ENCODE assay signal across 1 cellular context in the genomic region with DNA sequence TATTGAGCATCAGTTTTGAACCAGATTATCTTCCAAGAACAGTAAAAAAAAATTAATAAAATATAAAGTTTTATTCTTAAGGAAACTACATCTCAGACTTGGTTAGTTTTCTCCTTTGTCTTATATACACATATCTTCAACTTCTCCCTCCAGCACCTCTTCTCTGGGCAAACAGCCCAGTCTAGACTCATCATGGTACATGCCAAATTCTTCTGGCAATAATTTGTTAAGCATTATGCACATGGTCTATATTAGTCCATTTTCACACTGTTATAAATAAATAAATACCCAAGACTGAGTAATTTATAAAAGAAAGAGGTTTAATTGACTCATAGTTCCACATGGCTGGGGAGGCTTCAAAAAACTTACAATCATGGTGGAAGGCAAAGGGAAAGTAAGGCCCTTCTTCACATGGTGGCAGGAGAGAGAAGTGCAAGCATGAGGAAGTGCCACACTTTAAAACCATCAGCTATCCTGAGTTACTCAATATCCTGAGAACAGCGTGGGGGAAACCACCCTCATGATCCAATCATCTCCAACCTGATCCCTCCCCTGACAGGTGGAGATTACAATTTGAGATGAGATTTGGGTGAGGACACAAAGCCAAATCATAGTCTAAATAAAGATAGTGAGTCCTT.
TF ChIP-seq lines count a peak whose summit lies in the region.

No MANE protein-coding gene starts in this region.

TF ChIP-seq in WTC11, 78 proteins besides CTCF, POLR2A, EP300 and RAD21 (continued from another document):
- TF ChIP-seq, protein P1, sequence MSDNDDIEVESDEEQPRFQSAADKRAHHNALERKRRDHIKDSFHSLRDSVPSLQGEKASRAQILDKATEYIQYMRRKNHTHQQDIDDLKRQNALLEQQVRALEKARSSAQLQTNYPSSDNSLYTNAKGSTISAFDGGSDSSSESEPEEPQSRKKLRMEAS (CRISPR knock-in tag; IDR thresholded peaks at IDR 0.05) = no peak
- no peak for TF ChIP-seq FOXP1 (CRISPR knock-in tag; IDR thresholded peaks at IDR 0.05; ENCODE audit: borderline replicate concordance)
- no peak for TF ChIP-seq SMAD3 (CRISPR knock-in tag; IDR thresholded peaks at IDR 0.05; ENCODE audit: borderline replicate concordance)
- TF ChIP-seq ZNF232 (CRISPR knock-in tag; IDR thresholded peaks at IDR 0.05) = no peak
- no peak for TF ChIP-seq TCF7 (CRISPR knock-in tag; IDR thresholded peaks at IDR 0.05; ENCODE audit: low read depth)
- TF ChIP-seq, protein P2, sequence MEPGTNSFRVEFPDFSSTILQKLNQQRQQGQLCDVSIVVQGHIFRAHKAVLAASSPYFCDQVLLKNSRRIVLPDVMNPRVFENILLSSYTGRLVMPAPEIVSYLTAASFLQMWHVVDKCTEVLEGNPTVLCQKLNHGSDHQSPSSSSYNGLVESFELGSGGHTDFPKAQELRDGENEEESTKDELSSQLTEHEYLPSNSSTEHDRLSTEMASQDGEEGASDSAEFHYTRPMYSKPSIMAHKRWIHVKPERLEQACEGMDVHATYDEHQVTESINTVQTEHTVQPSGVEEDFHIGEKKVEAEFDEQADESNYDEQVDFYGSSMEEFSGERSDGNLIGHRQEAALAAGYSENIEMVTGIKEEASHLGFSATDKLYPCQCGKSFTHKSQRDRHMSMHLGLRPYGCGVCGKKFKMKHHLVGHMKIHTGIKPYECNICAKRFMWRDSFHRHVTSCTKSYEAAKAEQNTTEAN (CRISPR knock-in tag; IDR thresholded peaks at IDR 0.05) = no peak
- TF ChIP-seq, protein P3, sequence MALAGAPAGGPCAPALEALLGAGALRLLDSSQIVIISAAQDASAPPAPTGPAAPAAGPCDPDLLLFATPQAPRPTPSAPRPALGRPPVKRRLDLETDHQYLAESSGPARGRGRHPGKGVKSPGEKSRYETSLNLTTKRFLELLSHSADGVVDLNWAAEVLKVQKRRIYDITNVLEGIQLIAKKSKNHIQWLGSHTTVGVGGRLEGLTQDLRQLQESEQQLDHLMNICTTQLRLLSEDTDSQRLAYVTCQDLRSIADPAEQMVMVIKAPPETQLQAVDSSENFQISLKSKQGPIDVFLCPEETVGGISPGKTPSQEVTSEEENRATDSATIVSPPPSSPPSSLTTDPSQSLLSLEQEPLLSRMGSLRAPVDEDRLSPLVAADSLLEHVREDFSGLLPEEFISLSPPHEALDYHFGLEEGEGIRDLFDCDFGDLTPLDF (CRISPR knock-in tag; IDR thresholded peaks at IDR 0.05) = no peak
- TF ChIP-seq ATF1 (CRISPR knock-in tag; IDR thresholded peaks at IDR 0.05) = no peak
- no peak for TF ChIP-seq NR3C1 (CRISPR knock-in tag; conservative IDR thresholded peaks at IDR 0.05; ENCODE audit: low read depth)
- TF ChIP-seq TEAD4 (CRISPR knock-in tag; IDR thresholded peaks at IDR 0.05) = no peak
- TF ChIP-seq, protein P4, sequence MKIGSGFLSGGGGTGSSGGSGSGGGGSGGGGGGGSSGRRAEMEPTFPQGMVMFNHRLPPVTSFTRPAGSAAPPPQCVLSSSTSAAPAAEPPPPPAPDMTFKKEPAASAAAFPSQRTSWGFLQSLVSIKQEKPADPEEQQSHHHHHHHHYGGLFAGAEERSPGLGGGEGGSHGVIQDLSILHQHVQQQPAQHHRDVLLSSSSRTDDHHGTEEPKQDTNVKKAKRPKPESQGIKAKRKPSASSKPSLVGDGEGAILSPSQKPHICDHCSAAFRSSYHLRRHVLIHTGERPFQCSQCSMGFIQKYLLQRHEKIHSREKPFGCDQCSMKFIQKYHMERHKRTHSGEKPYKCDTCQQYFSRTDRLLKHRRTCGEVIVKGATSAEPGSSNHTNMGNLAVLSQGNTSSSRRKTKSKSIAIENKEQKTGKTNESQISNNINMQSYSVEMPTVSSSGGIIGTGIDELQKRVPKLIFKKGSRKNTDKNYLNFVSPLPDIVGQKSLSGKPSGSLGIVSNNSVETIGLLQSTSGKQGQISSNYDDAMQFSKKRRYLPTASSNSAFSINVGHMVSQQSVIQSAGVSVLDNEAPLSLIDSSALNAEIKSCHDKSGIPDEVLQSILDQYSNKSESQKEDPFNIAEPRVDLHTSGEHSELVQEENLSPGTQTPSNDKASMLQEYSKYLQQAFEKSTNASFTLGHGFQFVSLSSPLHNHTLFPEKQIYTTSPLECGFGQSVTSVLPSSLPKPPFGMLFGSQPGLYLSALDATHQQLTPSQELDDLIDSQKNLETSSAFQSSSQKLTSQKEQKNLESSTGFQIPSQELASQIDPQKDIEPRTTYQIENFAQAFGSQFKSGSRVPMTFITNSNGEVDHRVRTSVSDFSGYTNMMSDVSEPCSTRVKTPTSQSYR (CRISPR knock-in tag; IDR thresholded peaks at IDR 0.05) = no peak
- TF ChIP-seq, protein P5, sequence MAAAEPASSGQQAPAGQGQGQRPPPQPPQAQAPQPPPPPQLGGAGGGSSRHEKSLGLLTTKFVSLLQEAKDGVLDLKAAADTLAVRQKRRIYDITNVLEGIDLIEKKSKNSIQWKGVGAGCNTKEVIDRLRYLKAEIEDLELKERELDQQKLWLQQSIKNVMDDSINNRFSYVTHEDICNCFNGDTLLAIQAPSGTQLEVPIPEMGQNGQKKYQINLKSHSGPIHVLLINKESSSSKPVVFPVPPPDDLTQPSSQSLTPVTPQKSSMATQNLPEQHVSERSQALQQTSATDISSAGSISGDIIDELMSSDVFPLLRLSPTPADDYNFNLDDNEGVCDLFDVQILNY (CRISPR knock-in tag; IDR thresholded peaks at IDR 0.05) = no peak
- TF ChIP-seq ZNF121 (CRISPR knock-in tag; IDR thresholded peaks at IDR 0.05) = no peak
- TF ChIP-seq, protein P6, sequence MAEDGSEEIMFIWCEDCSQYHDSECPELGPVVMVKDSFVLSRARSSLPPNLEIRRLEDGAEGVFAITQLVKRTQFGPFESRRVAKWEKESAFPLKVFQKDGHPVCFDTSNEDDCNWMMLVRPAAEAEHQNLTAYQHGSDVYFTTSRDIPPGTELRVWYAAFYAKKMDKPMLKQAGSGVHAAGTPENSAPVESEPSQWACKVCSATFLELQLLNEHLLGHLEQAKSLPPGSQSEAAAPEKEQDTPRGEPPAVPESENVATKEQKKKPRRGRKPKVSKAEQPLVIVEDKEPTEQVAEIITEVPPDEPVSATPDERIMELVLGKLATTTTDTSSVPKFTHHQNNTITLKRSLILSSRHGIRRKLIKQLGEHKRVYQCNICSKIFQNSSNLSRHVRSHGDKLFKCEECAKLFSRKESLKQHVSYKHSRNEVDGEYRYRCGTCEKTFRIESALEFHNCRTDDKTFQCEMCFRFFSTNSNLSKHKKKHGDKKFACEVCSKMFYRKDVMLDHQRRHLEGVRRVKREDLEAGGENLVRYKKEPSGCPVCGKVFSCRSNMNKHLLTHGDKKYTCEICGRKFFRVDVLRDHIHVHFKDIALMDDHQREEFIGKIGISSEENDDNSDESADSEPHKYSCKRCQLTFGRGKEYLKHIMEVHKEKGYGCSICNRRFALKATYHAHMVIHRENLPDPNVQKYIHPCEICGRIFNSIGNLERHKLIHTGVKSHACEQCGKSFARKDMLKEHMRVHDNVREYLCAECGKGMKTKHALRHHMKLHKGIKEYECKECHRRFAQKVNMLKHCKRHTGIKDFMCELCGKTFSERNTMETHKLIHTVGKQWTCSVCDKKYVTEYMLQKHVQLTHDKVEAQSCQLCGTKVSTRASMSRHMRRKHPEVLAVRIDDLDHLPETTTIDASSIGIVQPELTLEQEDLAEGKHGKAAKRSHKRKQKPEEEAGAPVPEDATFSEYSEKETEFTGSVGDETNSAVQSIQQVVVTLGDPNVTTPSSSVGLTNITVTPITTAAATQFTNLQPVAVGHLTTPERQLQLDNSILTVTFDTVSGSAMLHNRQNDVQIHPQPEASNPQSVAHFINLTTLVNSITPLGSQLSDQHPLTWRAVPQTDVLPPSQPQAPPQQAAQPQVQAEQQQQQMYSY (CRISPR knock-in tag; IDR thresholded peaks at IDR 0.05) = no peak
TF ChIP-seq in WTC11: peak in this region for 0.
